In the genomic region with DNA sequence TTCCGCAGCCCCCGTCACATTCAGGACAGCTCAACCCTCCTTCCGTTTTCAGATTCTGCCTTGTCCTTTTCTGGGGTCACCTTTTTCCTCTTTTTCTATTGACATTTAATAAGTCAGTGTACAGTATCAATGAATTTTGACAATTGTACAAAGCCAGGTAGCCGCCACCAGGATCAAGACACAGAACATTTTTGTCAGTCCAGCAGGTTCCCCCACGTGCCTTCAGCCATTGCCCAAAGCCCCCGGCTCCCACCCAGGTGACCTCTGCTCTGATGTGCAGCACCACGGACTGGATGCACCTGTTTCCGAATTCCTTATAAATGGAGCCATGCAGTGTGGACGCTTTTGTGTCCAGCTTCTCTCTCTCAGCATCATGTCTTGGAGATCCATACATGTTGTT, we compare ENCODE assay signal across 20 cellular contexts. TPM values are rescaled to one million over a fixed set of nuclear protein-coding genes. Genes with fewer than 3 reads are reported as not detected.
"Had no signal": no experiment of that assay in that cellular context is flagged by ENCODE, and none has a peak within 500 bp of the region (broad histone marks: within the 10 kb centered on the region; RNA-seq: fewer than 3 reads in every experiment).

No MANE protein-coding gene starts in this region.

- H3K27ac Mint-ChIP-seq: activated B cell treated with CpG ODN at 0.5 μM for 24 hours; activated CD8-positive, alpha-beta T cell treated with anti-CD3 and anti-CD28 coated beads for 36 hours; activated T-helper 1 cell treated with anti-CD3 and anti-CD28 coated beads, Interleukin-12 subunit alpha, Interleukin-12 subunit beta, Interleukin-2, Interleukin-4 antibody, amounts not matched to agents 30 ng/mL and 10 ng/mL and 1 ng/mL, durations not matched to agents 14 hours and 24 hours and 36 hours; stimulated activated naive CD8-positive, alpha-beta T cell treated with anti-CD3 and anti-CD28 coated beads, Interleukin-15, Interleukin-2, amounts not matched to agents 100 ng/mL and 50 ng/mL, for 24 hours had no signal

- H3K4me3 ChIP-seq: gastrocnemius medialis, heart left ventricle, upper lobe of left lung had no signal

- H3K4me1 ChIP-seq: gastrocnemius medialis, heart left ventricle, parathyroid adenoma, upper lobe of left lung had no signal

- ATAC-seq: activated CD8-positive, alpha-beta T cell treated with anti-CD3 and anti-CD28 coated beads for 36 hours; esophagus mucosa; gastrocnemius medialis; heart left ventricle; naive thymus-derived CD8-positive, alpha-beta T cell had no signal

- H3K27ac ChIP-seq: brain microvascular endothelial cell, gastrocnemius medialis, heart left ventricle, parathyroid adenoma, upper lobe of left lung had no signal

- DNase-seq: activated B cell treated with CpG ODN at 0.5 μM for 24 hours; activated CD8-positive, alpha-beta T cell treated with anti-CD3 and anti-CD28 coated beads for 36 hours; activated naive CD4-positive, alpha-beta T cell; brain microvascular endothelial cell; cortex of kidney; gastrocnemius medialis; mesenchymal stem cell; T-helper 1 cell; T-helper 9 cell had no signal

- H3K4me1 Mint-ChIP-seq: activated B cell treated with CpG ODN at 0.5 μM for 24 hours; central memory CD8-positive, alpha-beta T cell; naive thymus-derived CD8-positive, alpha-beta T cell had no signal

- H3K36me3 ChIP-seq: brain microvascular endothelial cell, gastrocnemius medialis, heart left ventricle, upper lobe of left lung had no signal

- H3K4me3 Mint-ChIP-seq: activated B cell treated with CpG ODN at 0.5 μM for 24 hours; activated CD8-positive, alpha-beta T cell treated with anti-CD3 and anti-CD28 coated beads for 36 hours; activated T-helper 1 cell treated with anti-CD3 and anti-CD28 coated beads, Interleukin-12 subunit alpha, Interleukin-12 subunit beta, Interleukin-2, Interleukin-4 antibody, amounts not matched to agents 30 ng/mL and 10 ng/mL and 1 ng/mL, durations not matched to agents 14 hours and 24 hours and 36 hours; central memory CD8-positive, alpha-beta T cell; naive thymus-derived CD8-positive, alpha-beta T cell; stimulated activated naive CD8-positive, alpha-beta T cell treated with anti-CD3 and anti-CD28 coated beads, Interleukin-15, Interleukin-2, amounts not matched to agents 100 ng/mL and 50 ng/mL, for 24 hours had no signal

- H3K27me3 ChIP-seq: brain microvascular endothelial cell, upper lobe of left lung had no signal

RNA-seq across cellular contexts. Expression of a gene that starts 30.0 kb away (rescaled TPM):
- total RNA-seq: activated B cell treated with CpG ODN at 0.5 μM for 24 hours; activated CD8-positive, alpha-beta T cell treated with anti-CD3 and anti-CD28 coated beads for 36 hours; activated T-helper 1 cell treated with anti-CD3 and anti-CD28 coated beads, Interleukin-12 subunit alpha, Interleukin-12 subunit beta, Interleukin-2, Interleukin-4 antibody, amounts not matched to agents 30 ng/mL and 10 ng/mL and 1 ng/mL, durations not matched to agents 14 hours and 24 hours and 36 hours; heart left ventricle; kidney epithelial cell; naive thymus-derived CD8-positive, alpha-beta T cell; temporal lobe had no signal
- polyA plus RNA-seq: aorta; heart left ventricle; naive thymus-derived CD8-positive, alpha-beta T cell had no signal

RNA-seq across cellular contexts. Expression of a gene that starts 40.1 kb away (rescaled TPM):
- total RNA-seq: activated B cell treated with CpG ODN at 0.5 μM for 24 hours; activated CD8-positive, alpha-beta T cell treated with anti-CD3 and anti-CD28 coated beads for 36 hours; activated T-helper 1 cell treated with anti-CD3 and anti-CD28 coated beads, Interleukin-12 subunit alpha, Interleukin-12 subunit beta, Interleukin-2, Interleukin-4 antibody, amounts not matched to agents 30 ng/mL and 10 ng/mL and 1 ng/mL, durations not matched to agents 14 hours and 24 hours and 36 hours; aorta; gastrocnemius medialis; naive thymus-derived CD8-positive, alpha-beta T cell; temporal lobe had no signal
- polyA plus RNA-seq: naive thymus-derived CD8-positive, alpha-beta T cell had no signal
